10 cellular contexts compared by ENCODE assay signal in the genomic region with DNA sequence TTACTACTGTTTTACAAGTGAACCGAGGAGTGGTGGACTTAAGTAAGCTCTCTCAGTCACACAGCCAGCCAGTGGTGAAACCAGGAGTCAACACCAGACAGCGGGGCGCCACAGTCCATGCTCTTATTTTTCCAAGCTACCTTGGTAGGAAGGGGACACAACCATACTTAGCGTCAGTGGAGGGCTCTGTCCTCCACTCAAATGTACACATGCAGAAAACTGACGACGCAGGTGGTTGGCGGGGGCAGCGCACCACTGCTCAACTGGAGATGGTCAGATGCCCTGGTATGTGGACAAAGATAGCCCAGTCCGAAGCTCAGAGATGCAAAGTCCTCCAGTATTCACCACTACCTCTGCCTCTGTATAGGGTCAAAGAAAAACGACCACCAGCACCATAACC. TPM values are rescaled to one million over a fixed set of nuclear protein-coding genes. Genes with fewer than 3 reads are reported as not detected.
A peak's percentile ranks its signal among the peaks of the same experiment; 100 is the strongest.
DNase-seq lines count a peak whose midpoint lies in the region; ATAC-seq and TF ChIP-seq lines count a peak whose summit lies in the region.
"Had no signal": no experiment of that assay in that cellular context is flagged by ENCODE, and none has a peak within 500 bp of the region (broad histone marks: within the 10 kb centered on the region; RNA-seq: fewer than 3 reads in every experiment).

No MANE protein-coding gene starts in this region.

- ATAC-seq in GM18861 (IDR thresholded peaks at IDR 0.05; ENCODE audit: unreplicated experiment) (no peak), HG02981 (IDR thresholded peaks at IDR 0.05; ENCODE audit: unreplicated experiment) (no peak), GM19452 (IDR thresholded peaks at IDR 0.05; ENCODE audit: unreplicated experiment) (no peak)

- H3K4me1 ChIP-seq in BE2C (no peaks in the 10 kb centered on the region; the same call in 1 of the 2 replicates), Loucy (ENCODE audit: insufficient read depth, low read length, poor library complexity, severe bottlenecking) (peaks cover 21% of the 10 kb centered on the region), endocrine pancreas (ENCODE audit: control insufficient read depth, insufficient read depth, low read length) (no peaks in the 10 kb centered on the region), trophoblast cell (ENCODE audit: control insufficient read depth in 1 of 2, insufficient read depth in 2 of 2, low read length in 2 of 2) (peaks cover 5 to 10% of the 10 kb centered on the region in 2 experiments)

- no peak overlapping the region for H4K8ac ChIP-seq in trophoblast cell (ENCODE audit: low read depth, low read length)

- no peak overlapping the region for H2BK120ac ChIP-seq in trophoblast cell (ENCODE audit: insufficient read depth, low read length, poor library complexity)

- peak overlapping the region; percentile 84 for H3K4me2 ChIP-seq in Loucy (ENCODE audit: low read depth, low read length, poor library complexity, severe bottlenecking)
- H3K4me2 ChIP-seq in trophoblast cell (ENCODE audit: low read length) = peak overlapping the region; percentile 92

- H2AFZ ChIP-seq in Loucy (ENCODE audit: low read length) = no peak overlapping the region
- no peak overlapping the region for H2AFZ ChIP-seq in trophoblast cell (ENCODE audit: insufficient read depth, low read length, poor library complexity)

- H3K36me3 ChIP-seq in BE2C (peaks cover 10% of the 10 kb centered on the region), Loucy (ENCODE audit: insufficient read depth, low read length) (peaks cover 10% of the 10 kb centered on the region; the same call in 1 of the 2 replicates), endocrine pancreas (ENCODE audit: control insufficient read depth, insufficient read depth, low read length) (peaks cover 15% of the 10 kb centered on the region), trophoblast cell (ENCODE audit: control insufficient read depth in 1 of 2, insufficient read depth in 2 of 2, low read length in 2 of 2) (peaks cover 0 to 2% of the 10 kb centered on the region in 2 experiments)

- H4K91ac ChIP-seq in trophoblast cell (ENCODE audit: low read depth, low read length) = no peak overlapping the region

- H4K20me1 ChIP-seq in Loucy (ENCODE audit: insufficient read depth, low read length, poor library complexity, severe bottlenecking) = peaks cover 17% of the 10 kb centered on the region

- no peak overlapping the region for H3K14ac ChIP-seq in trophoblast cell (ENCODE audit: low read length)

- no peak overlapping the region for H4K12ac ChIP-seq in trophoblast cell (ENCODE audit: low read depth, low read length)

- H3K4me3 ChIP-seq in BE2C (ENCODE audit: low read depth, low read length) = peak overlapping the region; percentile 81
- H3K4me3 ChIP-seq in Loucy (ENCODE audit: low read length, poor library complexity, severe bottlenecking) = peak overlapping the region; percentile 97
- peak overlapping the region; percentile 60 for H3K4me3 ChIP-seq in endocrine pancreas (ENCODE audit: control insufficient read depth, insufficient read depth, low read length)
- H3K4me3 ChIP-seq in trophoblast cell (ENCODE audit: low read depth, low read length) = no peak overlapping the region

- H3K79me2 ChIP-seq in Loucy (ENCODE audit: insufficient read depth, low read length) (peaks cover 52% of the 10 kb centered on the region), trophoblast cell (ENCODE audit: control insufficient read depth, insufficient read depth, low read length, poor library complexity) (peaks cover 11% of the 10 kb centered on the region)

- H2AK5ac ChIP-seq in trophoblast cell (ENCODE audit: low read length) = no peak overlapping the region

- no CpG with 5 or more reads among the region's 10 CpGs for WGBS in trophoblast cell (ENCODE audit: extremely low coverage, insufficient coverage, insufficient read length)

- H2BK12ac ChIP-seq in trophoblast cell (ENCODE audit: low read length) = no peak overlapping the region

- no peak overlapping the region for H3K23ac ChIP-seq in trophoblast cell (ENCODE audit: low read length)

- DNase-seq in BE2C = no peak
- no peak for DNase-seq in trophoblast cell
- no peak for DNase-seq in NCI-H128 (lab: John Stamatoyannopoulos, UW; ENCODE audit: unreplicated experiment)
- DNase-seq: cerebellar nuclear complex had no signal

- no peak overlapping the region for H2BK5ac ChIP-seq in trophoblast cell (ENCODE audit: low read depth, low read length, poor library complexity)

- H3K27ac ChIP-seq in trophoblast cell (ENCODE audit: low read depth, low read length) = no peak overlapping the region

- TF ChIP-seq CTCF in BE2C (IDR thresholded peaks at IDR 0.05; ENCODE audit: low read depth, low read length) = no peak
- no peak for TF ChIP-seq CTCF in Loucy (conservative IDR thresholded peaks at IDR 0.05; ENCODE audit: low read length)

- peaks cover 13% of the 10 kb centered on the region for H3K79me1 ChIP-seq in trophoblast cell (ENCODE audit: low read length)

- H3K9me2 ChIP-seq in Loucy (replicated peaks; ENCODE audit: low read depth, low read length) = no peaks in the 10 kb centered on the region

- peak overlapping the region; percentile 87 for H3K9ac ChIP-seq in Loucy (ENCODE audit: low read depth, low read length, poor library complexity, severe bottlenecking)
- H3K9ac ChIP-seq in endocrine pancreas (ENCODE audit: control insufficient read depth, insufficient read depth, low read length) = no peak overlapping the region
- no peak overlapping the region for H3K9ac ChIP-seq in trophoblast cell (ENCODE audit: low read length)

- H3F3A ChIP-seq in Loucy (ENCODE audit: low read depth) = no peaks in the 10 kb centered on the region

- H3K18ac ChIP-seq in trophoblast cell (ENCODE audit: low read length) = no peak overlapping the region

- H3K9me3 ChIP-seq in BE2C (no peaks in the 10 kb centered on the region), Loucy (ENCODE audit: insufficient read depth, low read depth, low read length) (no peaks in the 10 kb centered on the region), endocrine pancreas (ENCODE audit: control insufficient read depth, low read length) (peaks cover 5% of the 10 kb centered on the region), trophoblast cell (ENCODE audit: insufficient read depth, low read depth, low read length) (peaks cover 3% of the 10 kb centered on the region)

- H3K27me3 ChIP-seq in BE2C (no peaks in the 10 kb centered on the region), Loucy (ENCODE audit: insufficient read depth, low read length, poor library complexity, severe bottlenecking) (no peaks in the 10 kb centered on the region), endocrine pancreas (ENCODE audit: control insufficient read depth, insufficient read depth, low read length) (no peaks in the 10 kb centered on the region), trophoblast cell (ENCODE audit: insufficient read depth, low read length) (no peaks in the 10 kb centered on the region)
- H3K27me3 ChIP-seq: esophagus muscularis mucosa had no signal

- no peak overlapping the region for H3K4ac ChIP-seq in trophoblast cell (ENCODE audit: low read depth, low read length)

RNA-seq across cellular contexts. Expression of gene ZNF667, which starts 1.1 kb away (rescaled TPM):
- polyA plus RNA-seq in BE2C (2012; ENCODE audit: insufficient read depth, insufficient read length, low read depth) = 6.5 TPM
- 3.6 and 4.1 TPM in 2 replicates for polyA plus RNA-seq in trophoblast cell (2013)

RNA-seq across cellular contexts. Expression of gene ZNF471, which starts 31.6 kb away (rescaled TPM):
- polyA plus RNA-seq in BE2C (2012; ENCODE audit: insufficient read depth, insufficient read length, low read depth) = 1.5 TPM
- polyA plus RNA-seq in trophoblast cell (2013) = 1.6 and 2.0 TPM in 2 replicates
